ENCODE assay signal across 3 cellular contexts in the genomic region with DNA sequence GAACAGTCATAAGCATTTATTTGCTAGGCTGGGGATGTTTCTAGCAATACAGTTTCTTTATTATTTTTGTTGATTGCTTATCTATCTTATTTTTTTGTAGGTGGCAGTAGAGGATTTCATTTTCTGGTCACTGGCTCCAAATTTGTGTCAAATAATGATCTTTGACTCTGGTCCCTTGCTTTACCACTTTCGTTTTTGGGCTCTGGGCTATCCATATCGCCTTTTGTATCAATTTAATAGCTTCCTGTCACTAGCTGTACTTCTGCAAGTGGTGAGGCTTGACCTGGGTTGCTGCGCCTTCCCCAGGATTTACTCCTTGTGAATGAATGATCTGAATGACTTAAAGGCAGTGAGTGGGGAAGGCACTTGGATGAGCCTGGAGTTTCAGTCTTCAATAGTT.
TF ChIP-seq lines count a peak whose summit lies in the region.

No MANE protein-coding gene starts in this region.

TF ChIP-seq in liver, 16 proteins besides CTCF, POLR2A, EP300 and RAD21 (continued from another document):
- TF ChIP-seq, protein P1, sequence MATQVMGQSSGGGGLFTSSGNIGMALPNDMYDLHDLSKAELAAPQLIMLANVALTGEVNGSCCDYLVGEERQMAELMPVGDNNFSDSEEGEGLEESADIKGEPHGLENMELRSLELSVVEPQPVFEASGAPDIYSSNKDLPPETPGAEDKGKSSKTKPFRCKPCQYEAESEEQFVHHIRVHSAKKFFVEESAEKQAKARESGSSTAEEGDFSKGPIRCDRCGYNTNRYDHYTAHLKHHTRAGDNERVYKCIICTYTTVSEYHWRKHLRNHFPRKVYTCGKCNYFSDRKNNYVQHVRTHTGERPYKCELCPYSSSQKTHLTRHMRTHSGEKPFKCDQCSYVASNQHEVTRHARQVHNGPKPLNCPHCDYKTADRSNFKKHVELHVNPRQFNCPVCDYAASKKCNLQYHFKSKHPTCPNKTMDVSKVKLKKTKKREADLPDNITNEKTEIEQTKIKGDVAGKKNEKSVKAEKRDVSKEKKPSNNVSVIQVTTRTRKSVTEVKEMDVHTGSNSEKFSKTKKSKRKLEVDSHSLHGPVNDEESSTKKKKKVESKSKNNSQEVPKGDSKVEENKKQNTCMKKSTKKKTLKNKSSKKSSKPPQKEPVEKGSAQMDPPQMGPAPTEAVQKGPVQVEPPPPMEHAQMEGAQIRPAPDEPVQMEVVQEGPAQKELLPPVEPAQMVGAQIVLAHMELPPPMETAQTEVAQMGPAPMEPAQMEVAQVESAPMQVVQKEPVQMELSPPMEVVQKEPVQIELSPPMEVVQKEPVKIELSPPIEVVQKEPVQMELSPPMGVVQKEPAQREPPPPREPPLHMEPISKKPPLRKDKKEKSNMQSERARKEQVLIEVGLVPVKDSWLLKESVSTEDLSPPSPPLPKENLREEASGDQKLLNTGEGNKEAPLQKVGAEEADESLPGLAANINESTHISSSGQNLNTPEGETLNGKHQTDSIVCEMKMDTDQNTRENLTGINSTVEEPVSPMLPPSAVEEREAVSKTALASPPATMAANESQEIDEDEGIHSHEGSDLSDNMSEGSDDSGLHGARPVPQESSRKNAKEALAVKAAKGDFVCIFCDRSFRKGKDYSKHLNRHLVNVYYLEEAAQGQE (IDR thresholded peaks at IDR 0.05): no peak
- TF ChIP-seq HNF4A (conservative IDR thresholded peaks at IDR 0.05) (peak in 1 of 2 donors; percentile 11), EGR1 (IDR thresholded peaks at IDR 0.05; ENCODE audit: low read depth in 2 of 2) (no peak)
- TF ChIP-seq, protein P2, sequence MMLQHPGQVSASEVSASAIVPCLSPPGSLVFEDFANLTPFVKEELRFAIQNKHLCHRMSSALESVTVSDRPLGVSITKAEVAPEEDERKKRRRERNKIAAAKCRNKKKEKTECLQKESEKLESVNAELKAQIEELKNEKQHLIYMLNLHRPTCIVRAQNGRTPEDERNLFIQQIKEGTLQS (IDR thresholded peaks at IDR 0.05): no peak

TF ChIP-seq in HepG2, 621 proteins besides CTCF, POLR2A, EP300 and RAD21:
- TF ChIP-seq, protein P3, sequence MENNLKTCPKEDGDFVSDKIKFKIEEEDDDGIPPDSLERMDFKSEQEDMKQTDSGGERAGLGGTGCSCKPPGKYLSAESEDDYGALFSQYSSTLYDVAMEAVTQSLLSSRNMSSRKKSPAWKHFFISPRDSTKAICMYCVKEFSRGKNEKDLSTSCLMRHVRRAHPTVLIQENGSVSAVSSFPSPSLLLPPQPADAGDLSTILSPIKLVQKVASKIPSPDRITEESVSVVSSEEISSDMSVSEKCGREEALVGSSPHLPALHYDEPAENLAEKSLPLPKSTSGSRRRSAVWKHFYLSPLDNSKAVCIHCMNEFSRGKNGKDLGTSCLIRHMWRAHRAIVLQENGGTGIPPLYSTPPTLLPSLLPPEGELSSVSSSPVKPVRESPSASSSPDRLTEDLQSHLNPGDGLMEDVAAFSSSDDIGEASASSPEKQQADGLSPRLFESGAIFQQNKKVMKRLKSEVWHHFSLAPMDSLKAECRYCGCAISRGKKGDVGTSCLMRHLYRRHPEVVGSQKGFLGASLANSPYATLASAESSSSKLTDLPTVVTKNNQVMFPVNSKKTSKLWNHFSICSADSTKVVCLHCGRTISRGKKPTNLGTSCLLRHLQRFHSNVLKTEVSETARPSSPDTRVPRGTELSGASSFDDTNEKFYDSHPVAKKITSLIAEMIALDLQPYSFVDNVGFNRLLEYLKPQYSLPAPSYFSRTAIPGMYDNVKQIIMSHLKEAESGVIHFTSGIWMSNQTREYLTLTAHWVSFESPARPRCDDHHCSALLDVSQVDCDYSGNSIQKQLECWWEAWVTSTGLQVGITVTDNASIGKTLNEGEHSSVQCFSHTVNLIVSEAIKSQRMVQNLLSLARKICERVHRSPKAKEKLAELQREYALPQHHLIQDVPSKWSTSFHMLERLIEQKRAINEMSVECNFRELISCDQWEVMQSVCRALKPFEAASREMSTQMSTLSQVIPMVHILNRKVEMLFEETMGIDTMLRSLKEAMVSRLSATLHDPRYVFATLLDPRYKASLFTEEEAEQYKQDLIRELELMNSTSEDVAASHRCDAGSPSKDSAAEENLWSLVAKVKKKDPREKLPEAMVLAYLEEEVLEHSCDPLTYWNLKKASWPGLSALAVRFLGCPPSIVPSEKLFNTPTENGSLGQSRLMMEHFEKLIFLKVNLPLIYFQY (CRISPR knock-in tag; IDR thresholded peaks at IDR 0.05; ENCODE audit: borderline replicate concordance): no peak
- TF ChIP-seq CEBPG (CRISPR knock-in tag; IDR thresholded peaks at IDR 0.05) (no peak), ZNF343 (CRISPR knock-in tag; IDR thresholded peaks at IDR 0.05) (no peak), FOSL2 (CRISPR knock-in tag; IDR thresholded peaks at IDR 0.05) (no peak), MAFG (CRISPR knock-in tag; IDR thresholded peaks at IDR 0.05) (no peak), ZFP36L1 (CRISPR knock-in tag; IDR thresholded peaks at IDR 0.05) (no peak), ZNF101 (CRISPR knock-in tag; IDR thresholded peaks at IDR 0.05; ENCODE audit: borderline replicate concordance, low read depth) (no peak), HOXA9 (CRISPR knock-in tag; IDR thresholded peaks at IDR 0.05; ENCODE audit: borderline replicate concordance) (no peak)
- TF ChIP-seq, protein P4, sequence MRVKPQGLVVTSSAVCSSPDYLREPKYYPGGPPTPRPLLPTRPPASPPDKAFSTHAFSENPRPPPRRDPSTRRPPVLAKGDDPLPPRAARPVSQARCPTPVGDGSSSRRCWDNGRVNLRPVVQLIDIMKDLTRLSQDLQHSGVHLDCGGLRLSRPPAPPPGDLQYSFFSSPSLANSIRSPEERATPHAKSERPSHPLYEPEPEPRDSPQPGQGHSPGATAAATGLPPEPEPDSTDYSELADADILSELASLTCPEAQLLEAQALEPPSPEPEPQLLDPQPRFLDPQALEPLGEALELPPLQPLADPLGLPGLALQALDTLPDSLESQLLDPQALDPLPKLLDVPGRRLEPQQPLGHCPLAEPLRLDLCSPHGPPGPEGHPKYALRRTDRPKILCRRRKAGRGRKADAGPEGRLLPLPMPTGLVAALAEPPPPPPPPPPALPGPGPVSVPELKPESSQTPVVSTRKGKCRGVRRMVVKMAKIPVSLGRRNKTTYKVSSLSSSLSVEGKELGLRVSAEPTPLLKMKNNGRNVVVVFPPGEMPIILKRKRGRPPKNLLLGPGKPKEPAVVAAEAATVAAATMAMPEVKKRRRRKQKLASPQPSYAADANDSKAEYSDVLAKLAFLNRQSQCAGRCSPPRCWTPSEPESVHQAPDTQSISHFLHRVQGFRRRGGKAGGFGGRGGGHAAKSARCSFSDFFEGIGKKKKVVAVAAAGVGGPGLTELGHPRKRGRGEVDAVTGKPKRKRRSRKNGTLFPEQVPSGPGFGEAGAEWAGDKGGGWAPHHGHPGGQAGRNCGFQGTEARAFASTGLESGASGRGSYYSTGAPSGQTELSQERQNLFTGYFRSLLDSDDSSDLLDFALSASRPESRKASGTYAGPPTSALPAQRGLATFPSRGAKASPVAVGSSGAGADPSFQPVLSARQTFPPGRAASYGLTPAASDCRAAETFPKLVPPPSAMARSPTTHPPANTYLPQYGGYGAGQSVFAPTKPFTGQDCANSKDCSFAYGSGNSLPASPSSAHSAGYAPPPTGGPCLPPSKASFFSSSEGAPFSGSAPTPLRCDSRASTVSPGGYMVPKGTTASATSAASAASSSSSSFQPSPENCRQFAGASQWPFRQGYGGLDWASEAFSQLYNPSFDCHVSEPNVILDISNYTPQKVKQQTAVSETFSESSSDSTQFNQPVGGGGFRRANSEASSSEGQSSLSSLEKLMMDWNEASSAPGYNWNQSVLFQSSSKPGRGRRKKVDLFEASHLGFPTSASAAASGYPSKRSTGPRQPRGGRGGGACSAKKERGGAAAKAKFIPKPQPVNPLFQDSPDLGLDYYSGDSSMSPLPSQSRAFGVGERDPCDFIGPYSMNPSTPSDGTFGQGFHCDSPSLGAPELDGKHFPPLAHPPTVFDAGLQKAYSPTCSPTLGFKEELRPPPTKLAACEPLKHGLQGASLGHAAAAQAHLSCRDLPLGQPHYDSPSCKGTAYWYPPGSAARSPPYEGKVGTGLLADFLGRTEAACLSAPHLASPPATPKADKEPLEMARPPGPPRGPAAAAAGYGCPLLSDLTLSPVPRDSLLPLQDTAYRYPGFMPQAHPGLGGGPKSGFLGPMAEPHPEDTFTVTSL (CRISPR knock-in tag; IDR thresholded peaks at IDR 0.05; ENCODE audit: borderline replicate concordance): no peak

TF ChIP-seq in neural cell, 6 proteins besides CTCF, POLR2A, EP300 and RAD21 (continued from another document):
- TF ChIP-seq, protein P1 (IDR thresholded peaks at IDR 0.05; ENCODE audit: borderline replicate concordance): no peak
- TF ChIP-seq EZH2 (IDR thresholded peaks at IDR 0.05; ENCODE audit: borderline replicate concordance, insufficient read depth, low read length, poor library complexity, severe bottlenecking): no peak
- no peak for TF ChIP-seq TAF1 (IDR thresholded peaks at IDR 0.05; ENCODE audit: low read depth)
- TF ChIP-seq MXI1 (conservative IDR thresholded peaks at IDR 0.05; ENCODE audit: poor library complexity, severe bottlenecking): no peak
- no peak for TF ChIP-seq SMC3 (conservative IDR thresholded peaks at IDR 0.05; ENCODE audit: poor library complexity)
